2 cellular contexts compared by ENCODE assay signal in genomic region chr1:204377800-204378608, GRCh38.
A peak's percentile ranks its signal among the peaks of the same experiment; 100 is the strongest.
TF ChIP-seq lines count a peak whose summit lies in the region.

No MANE protein-coding gene starts in this region.

TF ChIP-seq in Ishikawa, 13 proteins besides CTCF, POLR2A, EP300 and RAD21:
- no peak for TF ChIP-seq REST (IDR thresholded peaks at IDR 0.05; ENCODE audit: low read depth)
- no peak for TF ChIP-seq YY1 (IDR thresholded peaks at IDR 0.05; ENCODE audit: low read depth)
- TF ChIP-seq TCF12 (IDR thresholded peaks at IDR 0.05; ENCODE audit: low read depth): 0 out of 2 replicates have a peak, but pooled peaks have one; percentile 15
- TF ChIP-seq CEBPB (IDR thresholded peaks at IDR 0.05): no peak
- 0 out of 2 replicates have a peak, but pooled peaks have one; percentile 12 for TF ChIP-seq NFIC (IDR thresholded peaks at IDR 0.05)
- TF ChIP-seq CREB1 (IDR thresholded peaks at IDR 0.05; ENCODE audit: low read depth): no peak
- no peak for TF ChIP-seq ZBTB7A (IDR thresholded peaks at IDR 0.05; ENCODE audit: low read depth)
TF ChIP-seq in Ishikawa: peak in this region for 2.

TF ChIP-seq in K562, 482 proteins besides CTCF, POLR2A, EP300 and RAD21 (continued from another document):
- TF ChIP-seq, protein P1, sequence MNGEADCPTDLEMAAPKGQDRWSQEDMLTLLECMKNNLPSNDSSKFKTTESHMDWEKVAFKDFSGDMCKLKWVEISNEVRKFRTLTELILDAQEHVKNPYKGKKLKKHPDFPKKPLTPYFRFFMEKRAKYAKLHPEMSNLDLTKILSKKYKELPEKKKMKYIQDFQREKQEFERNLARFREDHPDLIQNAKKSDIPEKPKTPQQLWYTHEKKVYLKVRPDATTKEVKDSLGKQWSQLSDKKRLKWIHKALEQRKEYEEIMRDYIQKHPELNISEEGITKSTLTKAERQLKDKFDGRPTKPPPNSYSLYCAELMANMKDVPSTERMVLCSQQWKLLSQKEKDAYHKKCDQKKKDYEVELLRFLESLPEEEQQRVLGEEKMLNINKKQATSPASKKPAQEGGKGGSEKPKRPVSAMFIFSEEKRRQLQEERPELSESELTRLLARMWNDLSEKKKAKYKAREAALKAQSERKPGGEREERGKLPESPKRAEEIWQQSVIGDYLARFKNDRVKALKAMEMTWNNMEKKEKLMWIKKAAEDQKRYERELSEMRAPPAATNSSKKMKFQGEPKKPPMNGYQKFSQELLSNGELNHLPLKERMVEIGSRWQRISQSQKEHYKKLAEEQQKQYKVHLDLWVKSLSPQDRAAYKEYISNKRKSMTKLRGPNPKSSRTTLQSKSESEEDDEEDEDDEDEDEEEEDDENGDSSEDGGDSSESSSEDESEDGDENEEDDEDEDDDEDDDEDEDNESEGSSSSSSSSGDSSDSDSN (IDR thresholded peaks at IDR 0.05; ENCODE audit: borderline replicate concordance in 1 of 2, low read depth in 2 of 2, low read length in 2 of 2): peak; percentile 32 to 60; a peak in 1 of 4 replicates
- TF ChIP-seq SAFB (IDR thresholded peaks at IDR 0.05; ENCODE audit: borderline replicate concordance, low read depth, low read length): no peak
- TF ChIP-seq CXXC5 (CRISPR knock-in tag; IDR thresholded peaks at IDR 0.05): peak; percentile 49
- no peak for TF ChIP-seq CGGBP1 (CRISPR knock-in tag; IDR thresholded peaks at IDR 0.05)
- TF ChIP-seq ZNF717 (CRISPR knock-in tag; IDR thresholded peaks at IDR 0.05): no peak
- TF ChIP-seq POLR2G (IDR thresholded peaks at IDR 0.05; ENCODE audit: low read depth, low read length): 0 out of 2 replicates have a peak, but pooled peaks have one; percentile 22
- no peak for TF ChIP-seq SIX5 (IDR thresholded peaks at IDR 0.05; ENCODE audit: borderline replicate concordance in 1 of 2, insufficient read depth in 1 of 2, low read depth in 1 of 2, low read length in 2 of 2)
- TF ChIP-seq TRIM28 (IDR thresholded peaks at IDR 0.05): no peak
- no peak for TF ChIP-seq PHF8 (IDR thresholded peaks at IDR 0.05; ENCODE audit: borderline replicate concordance, low read length)
- TF ChIP-seq ZFX (CRISPR knock-in tag; IDR thresholded peaks at IDR 0.05): no peak
- TF ChIP-seq BRD4 (IDR thresholded peaks at IDR 0.05): 0 out of 2 replicates have a peak, but pooled peaks have one; percentile 47
- no peak for TF ChIP-seq NR2C2 (CRISPR knock-in tag; IDR thresholded peaks at IDR 0.05)
- TF ChIP-seq NR2C2 (tag; IDR thresholded peaks at IDR 0.05): peak; percentile 88
- no peak for TF ChIP-seq HLTF (IDR thresholded peaks at IDR 0.05)
- peak; percentile 60 for TF ChIP-seq RBM25 (IDR thresholded peaks at IDR 0.05; ENCODE audit: low read depth, low read length, severe bottlenecking)
- TF ChIP-seq NCOA6 (IDR thresholded peaks at IDR 0.05): no peak
- peak; percentile 46; the same call in 1 of the 2 replicates for TF ChIP-seq SMARCA4 (IDR thresholded peaks at IDR 0.05)
- no peak for TF ChIP-seq ZFP30 (CRISPR knock-in tag; IDR thresholded peaks at IDR 0.05; ENCODE audit: borderline replicate concordance)
- peak; percentile 29; the same call in 1 of the 2 replicates for TF ChIP-seq VEZF1 (CRISPR knock-in tag; IDR thresholded peaks at IDR 0.05)
- peak; percentile 63; the same call in 1 of the 2 replicates for TF ChIP-seq CTBP1 (IDR thresholded peaks at IDR 0.05; ENCODE audit: borderline replicate concordance)
- TF ChIP-seq SPI1 (IDR thresholded peaks at IDR 0.05; ENCODE audit: borderline replicate concordance, low read depth, low read length): peak; percentile 100
- TF ChIP-seq, protein P2, sequence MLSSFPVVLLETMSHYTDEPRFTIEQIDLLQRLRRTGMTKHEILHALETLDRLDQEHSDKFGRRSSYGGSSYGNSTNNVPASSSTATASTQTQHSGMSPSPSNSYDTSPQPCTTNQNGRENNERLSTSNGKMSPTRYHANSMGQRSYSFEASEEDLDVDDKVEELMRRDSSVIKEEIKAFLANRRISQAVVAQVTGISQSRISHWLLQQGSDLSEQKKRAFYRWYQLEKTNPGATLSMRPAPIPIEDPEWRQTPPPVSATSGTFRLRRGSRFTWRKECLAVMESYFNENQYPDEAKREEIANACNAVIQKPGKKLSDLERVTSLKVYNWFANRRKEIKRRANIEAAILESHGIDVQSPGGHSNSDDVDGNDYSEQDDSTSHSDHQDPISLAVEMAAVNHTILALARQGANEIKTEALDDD (IDR thresholded peaks at IDR 0.05): peak; percentile 56; the same call in 1 of the 2 replicates
- peak; percentile 68; the same call in 1 of the 2 replicates for TF ChIP-seq NR2C1 (IDR thresholded peaks at IDR 0.05)
- TF ChIP-seq NR2C1 (tag; IDR thresholded peaks at IDR 0.05): peak; percentile 71
- no peak for TF ChIP-seq CREBBP (IDR thresholded peaks at IDR 0.05; ENCODE audit: low read depth, low read length)
- 0 out of 2 replicates have a peak, but pooled peaks have one; percentile 13 for TF ChIP-seq ARID1B (IDR thresholded peaks at IDR 0.05)
- TF ChIP-seq SMAD4 (CRISPR knock-in tag; conservative IDR thresholded peaks at IDR 0.05): 0 out of 2 replicates have a peak, but pooled peaks have one; percentile 31
- 0 out of 2 replicates have a peak, but pooled peaks have one; percentile 7 for TF ChIP-seq NFE2 (IDR thresholded peaks at IDR 0.05; ENCODE audit: low read depth)
- TF ChIP-seq JUND (IDR thresholded peaks at IDR 0.05; ENCODE audit: borderline replicate concordance, low read depth, low read length): no peak
- TF ChIP-seq JUND (tag; IDR thresholded peaks at IDR 0.05; ENCODE audit: borderline replicate concordance, low read depth, low read length): no peak
- TF ChIP-seq ATF3 (IDR thresholded peaks at IDR 0.05): no peak
- no peak for TF ChIP-seq ATF3 (CRISPR knock-in tag; conservative IDR thresholded peaks at IDR 0.05)
- TF ChIP-seq NRF1 (conservative IDR thresholded peaks at IDR 0.05 in 1 of 2, IDR thresholded peaks at IDR 0.05 in 1 of 2): peak; percentile 56 to 59
- no peak for TF ChIP-seq ARNT (IDR thresholded peaks at IDR 0.05)
- TF ChIP-seq, protein P3, sequence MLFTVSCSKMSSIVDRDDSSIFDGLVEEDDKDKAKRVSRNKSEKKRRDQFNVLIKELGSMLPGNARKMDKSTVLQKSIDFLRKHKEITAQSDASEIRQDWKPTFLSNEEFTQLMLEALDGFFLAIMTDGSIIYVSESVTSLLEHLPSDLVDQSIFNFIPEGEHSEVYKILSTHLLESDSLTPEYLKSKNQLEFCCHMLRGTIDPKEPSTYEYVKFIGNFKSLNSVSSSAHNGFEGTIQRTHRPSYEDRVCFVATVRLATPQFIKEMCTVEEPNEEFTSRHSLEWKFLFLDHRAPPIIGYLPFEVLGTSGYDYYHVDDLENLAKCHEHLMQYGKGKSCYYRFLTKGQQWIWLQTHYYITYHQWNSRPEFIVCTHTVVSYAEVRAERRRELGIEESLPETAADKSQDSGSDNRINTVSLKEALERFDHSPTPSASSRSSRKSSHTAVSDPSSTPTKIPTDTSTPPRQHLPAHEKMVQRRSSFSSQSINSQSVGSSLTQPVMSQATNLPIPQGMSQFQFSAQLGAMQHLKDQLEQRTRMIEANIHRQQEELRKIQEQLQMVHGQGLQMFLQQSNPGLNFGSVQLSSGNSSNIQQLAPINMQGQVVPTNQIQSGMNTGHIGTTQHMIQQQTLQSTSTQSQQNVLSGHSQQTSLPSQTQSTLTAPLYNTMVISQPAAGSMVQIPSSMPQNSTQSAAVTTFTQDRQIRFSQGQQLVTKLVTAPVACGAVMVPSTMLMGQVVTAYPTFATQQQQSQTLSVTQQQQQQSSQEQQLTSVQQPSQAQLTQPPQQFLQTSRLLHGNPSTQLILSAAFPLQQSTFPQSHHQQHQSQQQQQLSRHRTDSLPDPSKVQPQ (CRISPR knock-in tag; IDR thresholded peaks at IDR 0.05; ENCODE audit: borderline replicate concordance): no peak
- TF ChIP-seq KDM5B (IDR thresholded peaks at IDR 0.05; ENCODE audit: insufficient replicate concordance, low read depth, low read length): peak; percentile 19
